ENCODE assay signal across 8 cellular contexts in genomic region chr7:118311121-118311803, GRCh38.
A peak's percentile ranks its signal among the peaks of the same experiment; 100 is the strongest.
DNase-seq lines count a peak whose midpoint lies in the region; ATAC-seq lines count a peak whose summit lies in the region.

No MANE protein-coding gene starts in this region.

- no peak overlapping the region for H3K9ac ChIP-seq in GM23248

- H3K4me3 ChIP-seq in GM23248 = no peak overlapping the region

- no peaks in the 10 kb centered on the region for H3K9me2 ChIP-seq in GM23248 (ENCODE audit: insufficient read depth)

- H3K9me3 ChIP-seq in GM23248 (ENCODE audit: low read depth) = no peaks in the 10 kb centered on the region

- no peak overlapping the region for H3K4me3 Mint-ChIP-seq in activated CD4-positive, alpha-beta T cell treated with anti-CD3 and anti-CD28 coated beads, Interleukin-2, amount 10 ng/mL, durations not matched to agents 7 days and 5 days

- H3K4me1 ChIP-seq in GM23248 (ENCODE audit: insufficient read depth) = no peaks in the 10 kb centered on the region

- DNase-seq in CD1c-positive myeloid dendritic cell (ENCODE audit: extremely low spot score) (peak; percentile 59), SKM-1 (lab: John Stamatoyannopoulos, UW; ENCODE audit: unreplicated experiment) (peak; percentile 92), GM23248 (no peak), sciatic nerve (ENCODE audit: low spot score) (no peak), dedifferentiated amniotic fluid mesenchymal stem cell (ENCODE audit: extremely low spot score) (no peak)
- DNase-seq in activated CD4-positive, alpha-beta T cell treated with anti-CD3 and anti-CD28 coated beads, Interleukin-2, amount 10 ng/mL, durations not matched to agents 7 days and 5 days = no peak

- H3K9me3 Mint-ChIP-seq in activated CD4-positive, alpha-beta T cell treated with anti-CD3 and anti-CD28 coated beads, Interleukin-2, amount 10 ng/mL, durations not matched to agents 7 days and 5 days = peaks cover 9% of the 10 kb centered on the region

- H3K79me2 ChIP-seq in GM23248 (ENCODE audit: insufficient read depth) = no peaks in the 10 kb centered on the region

- intact Hi-C loops in sciatic nerve (cut with DNase I) = no loop called here

- no peaks in the 10 kb centered on the region for H4K20me1 ChIP-seq in GM23248 (ENCODE audit: insufficient read depth)

- WGBS in GM23248 (ENCODE audit: low coverage in 1 of 2, low lambda C conversion rate in 2 of 2, missing lambda C conversion rate in 2 of 2), 2 experiments = 6 to 10% methylated on average over 1 of the region's 1 CpG

- H3K27ac ChIP-seq in GM23248 = no peak overlapping the region

- ATAC-seq in GM19452 (IDR thresholded peaks at IDR 0.05; ENCODE audit: unreplicated experiment) (peak; percentile 91), HG03139 (IDR thresholded peaks at IDR 0.05; ENCODE audit: unreplicated experiment) (peak; percentile 85), sciatic nerve (no peak)

- H3K27me3 ChIP-seq in GM23248 (replicated peaks; ENCODE audit: insufficient read depth) = no peaks in the 10 kb centered on the region

- in situ Hi-C loops in GM23248 (cut with MboI) = no loop called here

- no peak overlapping the region for H3K4me2 ChIP-seq in GM23248 (ENCODE audit: unreplicated experiment)

- H2AFZ ChIP-seq in GM23248 = no peak overlapping the region

- H3K36me3 ChIP-seq in GM23248 (ENCODE audit: low read depth) = no peaks in the 10 kb centered on the region

- H3K27ac Mint-ChIP-seq in activated CD4-positive, alpha-beta T cell treated with anti-CD3 and anti-CD28 coated beads, Interleukin-2, amount 10 ng/mL, durations not matched to agents 7 days and 5 days = no peak overlapping the region

- H3K4me1 Mint-ChIP-seq in activated CD4-positive, alpha-beta T cell treated with anti-CD3 and anti-CD28 coated beads, Interleukin-2, amount 10 ng/mL, durations not matched to agents 7 days and 5 days = peaks cover 9% of the 10 kb centered on the region

- POLR2A ChIA-PET in activated CD4-positive, alpha-beta T cell treated with anti-CD3 and anti-CD28 coated beads, Interleukin-2, amount 10 ng/mL, durations not matched to agents 7 days and 5 days (lab: Charles Lee) = no interaction called here

- H3F3A ChIP-seq in GM23248 (ENCODE audit: insufficient read depth) = no peaks in the 10 kb centered on the region

- CTCF ChIA-PET in activated CD4-positive, alpha-beta T cell treated with anti-CD3 and anti-CD28 coated beads, Interleukin-2, amount 10 ng/mL, durations not matched to agents 7 days and 5 days (lab: Charles Lee) = no interaction called here

- H3K36me3 Mint-ChIP-seq in activated CD4-positive, alpha-beta T cell treated with anti-CD3 and anti-CD28 coated beads, Interleukin-2, amount 10 ng/mL, durations not matched to agents 7 days and 5 days (ENCODE audit: low read depth) = peaks cover 2% of the 10 kb centered on the region

- H3K27me3 Mint-ChIP-seq in activated CD4-positive, alpha-beta T cell treated with anti-CD3 and anti-CD28 coated beads, Interleukin-2, amount 10 ng/mL, durations not matched to agents 7 days and 5 days = peaks cover 6% of the 10 kb centered on the region

Comparison
In these comparisons a context has a peak if more than half of its experiments do, and no peak if none do; other contexts are left out.
1. DNase-seq: peak in CD1c-positive myeloid dendritic cell (single experiment) and SKM-1 (single experiment); none in activated CD4-positive, alpha-beta T cell treated with anti-CD3 and anti-CD28 coated beads, Interleukin-2, amount 10 ng/mL, durations not matched to agents 7 days and 5 days (single experiment), GM23248 (single experiment), sciatic nerve (single experiment) and dedifferentiated amniotic fluid mesenchymal stem cell (single experiment).